In genomic region chr11:67705264-67705663, GRCh38 we compare ENCODE assay signal across 26 cellular contexts. TPM values are rescaled to one million over a fixed set of nuclear protein-coding genes. Genes with fewer than 3 reads are reported as not detected.
"Had no signal": no experiment of that assay in that cellular context is flagged by ENCODE, and none has a peak within 500 bp of the region (broad histone marks: within the 10 kb centered on the region; RNA-seq: fewer than 3 reads in every experiment).

No MANE protein-coding gene starts in this region.

- H3K4me3 ChIP-seq: MG63, SJSA1, SK-N-MC had no signal

- H3K4me3 Mint-ChIP-seq: IgD-negative memory B cell had no signal

- H3K9me3 ChIP-seq: MG63 had no signal

- H3K36me3 ChIP-seq: MG63, SJSA1 had no signal

- H3K36me3 Mint-ChIP-seq: IgD-negative memory B cell had no signal

- H3K27me3 ChIP-seq: MG63 had no signal

- H3K27ac ChIP-seq: HL-60, SJSA1, SK-N-MC had no signal

- H3K27ac Mint-ChIP-seq: IgD-negative memory B cell had no signal

- FAIRE-seq: HTR-8/SVneo, RCC 7860 had no signal

- DNase-seq: KBM-7, MG63, NCI-H1092, NCI-H1105 treated with DMSO at 0.1 percent for 48 hours, NCI-H1417 treated with DMSO at 0.1 percent for 48 hours, NCI-H146, NCI-H187, NCI-H2029, NCI-H2081 treated with DMSO at 0.1 percent for 48 hours, NCI-H2171, NCI-H226, NCI-H446, NCI-H510A, NCI-H524 treated with DMSO at 0.1 percent for 48 hours, NCI-H69, NCI-H774, Right ventricle myocardium superior, RPMI8226, SIG-M5 had no signal

RNA-seq across cellular contexts. Expression of gene ALDH3B2, which starts 30.8 kb away (rescaled TPM):
- total RNA-seq: LHCN-M2, Right ventricle myocardium superior, SJSA1 had no signal
- polyA plus RNA-seq: IgD-negative memory B cell had no signal

RNA-seq across cellular contexts. Expression of gene ACY3, which starts 54.7 kb away (rescaled TPM):
- total RNA-seq: Right ventricle myocardium superior, SJSA1 had no signal
